24 cellular contexts compared by ENCODE assay signal in the genomic region with DNA sequence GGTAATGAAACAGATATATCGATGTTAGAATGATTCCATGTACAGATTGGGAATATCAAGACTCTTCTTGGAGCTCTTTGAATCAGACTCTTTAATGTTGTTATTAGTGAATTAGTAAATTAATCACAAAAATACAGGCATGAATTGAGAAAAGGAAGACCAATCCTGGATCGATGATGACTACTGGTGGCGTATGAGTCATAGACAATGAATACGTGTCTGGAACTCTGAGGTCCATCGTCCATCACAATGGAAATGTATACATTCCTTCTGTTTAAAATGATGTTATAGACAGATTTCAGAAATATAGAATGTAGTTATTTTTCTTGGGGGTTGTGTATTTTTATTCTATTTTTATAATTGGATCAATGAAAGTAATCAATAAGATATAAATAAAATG.
"Had no signal": no experiment of that assay in that cellular context is flagged by ENCODE, and none has a peak within 500 bp of the region (broad histone marks: within the 10 kb centered on the region; RNA-seq: fewer than 3 reads in every experiment).

No MANE protein-coding gene starts in this region.

- H3K27me3 Mint-ChIP-seq: memory B cell; stimulated activated naive CD8-positive, alpha-beta T cell treated with anti-CD3 and anti-CD28 coated beads, Interleukin-15, amount 100 ng/mL, for 72 hours had no signal

- H3K9me3 Mint-ChIP-seq: natural killer cell; stimulated activated naive CD8-positive, alpha-beta T cell treated with anti-CD3 and anti-CD28 coated beads, Interleukin-15, amount 100 ng/mL, for 72 hours had no signal

- H3K4me3 ChIP-seq: coronary artery, gastrocnemius medialis, lung, ovary, psoas muscle, skin epidermis, suprapubic skin, transverse colon, vagina had no signal

- ATAC-seq: gastrocnemius medialis; left lobe of liver; natural killer cell; psoas muscle; right cardiac atrium; stimulated activated naive CD8-positive, alpha-beta T cell treated with anti-CD3 and anti-CD28 coated beads, Interleukin-15, amount 100 ng/mL, for 72 hours had no signal

- H3K27ac ChIP-seq: coronary artery, gastrocnemius medialis, ovary, psoas muscle, skin epidermis, suprapubic skin, transverse colon, vagina had no signal

- H3K4me3 Mint-ChIP-seq: memory B cell; natural killer cell; stimulated activated naive CD8-positive, alpha-beta T cell treated with anti-CD3 and anti-CD28 coated beads, Interleukin-15, amount 100 ng/mL, for 72 hours had no signal

- H3K36me3 ChIP-seq: gastrocnemius medialis, ovary, suprapubic skin, transverse colon, vagina had no signal

- H3K27me3 ChIP-seq: gastrocnemius medialis, ovary, suprapubic skin, transverse colon, vagina had no signal

- H3K4me1 Mint-ChIP-seq: memory B cell; natural killer cell; stimulated activated naive CD8-positive, alpha-beta T cell treated with anti-CD3 and anti-CD28 coated beads, Interleukin-15, amount 100 ng/mL, for 72 hours had no signal

- H3K4me1 ChIP-seq: gastrocnemius medialis, psoas muscle, suprapubic skin, transverse colon, vagina had no signal

- H3K9me3 ChIP-seq: gastrocnemius medialis, ovary, psoas muscle, suprapubic skin, transverse colon, vagina had no signal

- DNase-seq: dermis blood vessel endothelial cell; effector memory CD4-positive, alpha-beta T cell; gastrocnemius medialis; head of caudate nucleus; kidney; natural killer cell; occipital lobe; ovary; posterior cingulate gyrus; psoas muscle; right cardiac atrium; stimulated activated CD4-positive, alpha-beta T cell treated with anti-CD3 and anti-CD28 coated beads, Interleukin-15, amount 100 ng/mL, for 24 hours; stimulated activated CD4-positive, alpha-beta T cell treated with anti-CD3 and anti-CD28 coated beads, Interleukin-2, amount 100 ng/mL, for 48 hours; stimulated activated CD8-positive, alpha-beta memory T cell treated with anti-CD3 and anti-CD28 coated beads, Interleukin-4, amount 100 ng/mL, for 48 hours; stimulated activated naive CD4-positive, alpha-beta T cell; stimulated activated naive CD8-positive, alpha-beta T cell treated with anti-CD3 and anti-CD28 coated beads, Interleukin-15, amount 100 ng/mL, for 72 hours; transverse colon had no signal

- H3K27ac Mint-ChIP-seq: memory B cell; natural killer cell; stimulated activated naive CD8-positive, alpha-beta T cell treated with anti-CD3 and anti-CD28 coated beads, Interleukin-15, amount 100 ng/mL, for 72 hours had no signal

- H3K36me3 Mint-ChIP-seq: memory B cell, natural killer cell had no signal
